ENCODE assay signal across 8 cellular contexts in genomic region chr18:111292-112014, GRCh38.
DNase-seq lines count a peak whose midpoint lies in the region; ATAC-seq lines count a peak whose summit lies in the region.

No MANE protein-coding gene starts in this region.

- DNase-seq in ACHN, result peak; percentile 73
- peak; percentile 7 for DNase-seq in HCEC 1CT
- peak; percentile 62 for DNase-seq in activated CD4-positive, alpha-beta T cell treated with anti-CD3 and anti-CD28 coated beads for 1 hour
- DNase-seq in ecto neural progenitor cell (ENCODE audit: low spot score), result peak; percentile 80
- peak; percentile 55 for DNase-seq in middle frontal gyrus (ENCODE audit: extremely low spot score, low spot score)
- DNase-seq in stimulated activated CD8-positive, alpha-beta memory T cell treated with anti-CD3 and anti-CD28 coated beads, Interleukin-7, amount 100 ng/mL, for 1 hour (ENCODE audit: low read depth in 2 of 2), result peak; percentile 48 to 50
- DNase-seq in GF-D8 (lab: John Stamatoyannopoulos, UW), result no peak

- in situ Hi-C loops in ACHN (cut with HindIII; ENCODE audit: low pct_ligation_motif_present, low pct_unique_long_range_greater_than_20kb, low sequenced_read_pairs), result no loop called here

- ATAC-seq in GM21447 (IDR thresholded peaks at IDR 0.05; ENCODE audit: unreplicated experiment), result no peak
